Comparison of ENCODE assay signal across 8 cellular contexts in the genomic region with DNA sequence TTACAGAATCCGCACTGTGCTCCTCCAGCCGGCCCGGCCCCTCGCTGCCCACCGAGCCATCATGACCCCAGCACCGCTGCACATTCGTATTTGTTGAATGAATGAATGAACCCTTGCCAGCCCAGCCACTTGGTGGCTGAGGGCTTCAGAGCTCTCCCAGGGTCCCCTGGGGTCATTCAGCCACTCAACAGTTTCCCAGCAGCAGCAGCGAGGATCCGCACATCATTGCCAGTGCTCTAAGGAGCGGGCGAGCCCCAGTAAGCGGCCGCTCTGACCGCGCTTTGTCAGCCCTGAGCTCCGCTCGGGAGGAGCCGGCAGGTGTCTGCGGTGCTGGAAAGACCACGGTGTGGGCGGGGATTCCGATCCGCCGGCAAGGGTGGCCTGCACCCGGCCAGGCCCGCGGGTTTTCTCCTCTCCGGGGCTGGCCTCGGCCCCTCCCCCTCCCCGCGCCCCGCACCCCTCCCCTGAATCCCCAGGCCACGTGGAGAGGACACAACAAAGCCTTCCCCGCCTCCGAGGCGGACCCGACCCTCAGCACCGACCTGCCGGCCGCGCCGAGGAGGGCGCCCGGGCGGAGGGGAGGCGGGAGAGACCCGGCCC. TPM values are rescaled to one million over a fixed set of nuclear protein-coding genes. Genes with fewer than 3 reads are reported as not detected.
DNase-seq lines count a peak whose midpoint lies in the region; ATAC-seq lines count a peak whose summit lies in the region.

No MANE protein-coding gene starts in this region.

- H3K9me3 ChIP-seq in CD4-positive, CD25-positive, alpha-beta regulatory T cell (ENCODE audit: control insufficient read depth in 2 of 2, low read length in 2 of 2), result no peaks in the 10 kb centered on the region

- peaks cover 72% of the 10 kb centered on the region for H3K4me1 ChIP-seq in CD4-positive, CD25-positive, alpha-beta regulatory T cell (ENCODE audit: control insufficient read depth, insufficient read depth, low read length, poor library complexity, severe bottlenecking)

- H3K4me1 Mint-ChIP-seq in CD4-positive, CD25-positive, alpha-beta regulatory T cell, result peaks cover 14 to 84% (median 38%) of the 10 kb centered on the region in 4 donors
- H3K4me1 Mint-ChIP-seq in activated CD4-positive, alpha-beta T cell treated with anti-CD3 and anti-CD28 coated beads for 36 hours, result peaks cover 75% of the 10 kb centered on the region
- peaks cover 79% of the 10 kb centered on the region for H3K4me1 Mint-ChIP-seq in dendritic cell treated with granulocyte-macrophage colony-stimulating factor and Interleukin-4, amounts not matched to agents 40 ng/mL and 50 ng/mL, for 4 days (ENCODE audit: low read depth)
- peaks cover 48% of the 10 kb centered on the region for H3K4me1 Mint-ChIP-seq in memory B cell

- no peaks in the 10 kb centered on the region for H3K36me3 ChIP-seq in CD4-positive, CD25-positive, alpha-beta regulatory T cell (ENCODE audit: control insufficient read depth, insufficient read depth, low read length)

- peak; percentile 27 to 32 for ATAC-seq in CD4-positive, CD25-positive, alpha-beta regulatory T cell (ENCODE audit: low read depth in 2 of 2)
- peak; percentile 35 for ATAC-seq in GM21381 (IDR thresholded peaks at IDR 0.05; ENCODE audit: unreplicated experiment)
- ATAC-seq in activated CD4-positive, alpha-beta T cell treated with anti-CD3 and anti-CD28 coated beads for 36 hours, result peak; percentile 51
- ATAC-seq in memory B cell (ENCODE audit: low read depth), result peak; percentile 32

- H3K9me3 Mint-ChIP-seq in CD4-positive, CD25-positive, alpha-beta regulatory T cell, result peaks cover 0 to 3% (median 0%) of the 10 kb centered on the region in 7 donors
- no peaks in the 10 kb centered on the region for H3K9me3 Mint-ChIP-seq in activated CD4-positive, alpha-beta T cell treated with anti-CD3 and anti-CD28 coated beads for 36 hours (ENCODE audit: low read depth)
- no peaks in the 10 kb centered on the region for H3K9me3 Mint-ChIP-seq in dendritic cell treated with granulocyte-macrophage colony-stimulating factor and Interleukin-4, amounts not matched to agents 40 ng/mL and 50 ng/mL, for 4 days
- H3K9me3 Mint-ChIP-seq in memory B cell, result no peaks in the 10 kb centered on the region

- DNase-seq in CD4-positive, CD25-positive, alpha-beta regulatory T cell, result peak; percentile 35 to 63 (median 40)
- DNase-seq in NCI-H1436 (lab: John Stamatoyannopoulos, UW) (peak; percentile 74), memory B cell (ENCODE audit: low spot score in 2 of 2) (peak; percentile 45 to 58), pons (ENCODE audit: low spot score) (no peak)
- peak; percentile 81 for DNase-seq in activated CD4-positive, alpha-beta T cell treated with anti-CD3 and anti-CD28 coated beads for 36 hours
- DNase-seq in stimulated activated CD8-positive, alpha-beta memory T cell treated with anti-CD3 and anti-CD28 coated beads, Interleukin-7, amount 100 ng/mL, for 48 hours (ENCODE audit: extremely low read depth in 1 of 2, low read depth in 1 of 2), result peak; percentile 47 to 65

- CTCF ChIA-PET in activated CD4-positive, alpha-beta T cell treated with anti-CD3 and anti-CD28 coated beads for 36 hours (lab: Charles Lee), result interaction anchor here (0.7 to 1.5 kb wide), 4 partner anchors 8 to 302 kb away, joined by 3 to 5 read pairs (median 4); no protein-coding TSS in a partner anchor

- intact Hi-C loops in activated CD4-positive, alpha-beta T cell treated with anti-CD3 and anti-CD28 coated beads for 36 hours (cut with DNase I, micrococcal nuclease), result loop anchor here (2.0 to 5.0 kb wide), 3 partner anchors 616 to 689 kb away; a partner anchor contains a TSS
- intact Hi-C loops in dendritic cell treated with granulocyte-macrophage colony-stimulating factor and Interleukin-4, amounts not matched to agents 40 ng/mL and 50 ng/mL, for 4 days (cut with micrococcal nuclease), result no loop called here

- H3K27me3 ChIP-seq in CD4-positive, CD25-positive, alpha-beta regulatory T cell (ENCODE audit: control insufficient read depth, insufficient read depth, low read length), result no peaks in the 10 kb centered on the region

- H3K27ac ChIP-seq in CD4-positive, CD25-positive, alpha-beta regulatory T cell (ENCODE audit: insufficient read depth, low read length, poor library complexity, severe bottlenecking), result peak overlapping the region; percentile 61

- H3K4me3 Mint-ChIP-seq in CD4-positive, CD25-positive, alpha-beta regulatory T cell, result peak overlapping the region; percentile 89 to 93 (median 92)
- peak overlapping the region; percentile 75 for H3K4me3 Mint-ChIP-seq in activated CD4-positive, alpha-beta T cell treated with anti-CD3 and anti-CD28 coated beads for 36 hours
- H3K4me3 Mint-ChIP-seq in dendritic cell treated with granulocyte-macrophage colony-stimulating factor and Interleukin-4, amounts not matched to agents 40 ng/mL and 50 ng/mL, for 4 days, result peak overlapping the region; percentile 96
- peak overlapping the region; percentile 88 for H3K4me3 Mint-ChIP-seq in memory B cell

- H3K4me3 ChIP-seq in CD4-positive, CD25-positive, alpha-beta regulatory T cell (ENCODE audit: low read depth, low read length), result peak overlapping the region; percentile 53

- H3K27ac Mint-ChIP-seq in CD4-positive, CD25-positive, alpha-beta regulatory T cell, result peak overlapping the region; percentile 32 to 82 (median 76)
- no peak overlapping the region for H3K27ac Mint-ChIP-seq in activated CD4-positive, alpha-beta T cell treated with anti-CD3 and anti-CD28 coated beads for 36 hours
- H3K27ac Mint-ChIP-seq in dendritic cell treated with granulocyte-macrophage colony-stimulating factor and Interleukin-4, amounts not matched to agents 40 ng/mL and 50 ng/mL, for 4 days, result peak overlapping the region; percentile 100
- peak overlapping the region; percentile 91 for H3K27ac Mint-ChIP-seq in memory B cell

- POLR2A ChIA-PET in activated CD4-positive, alpha-beta T cell treated with anti-CD3 and anti-CD28 coated beads for 36 hours (lab: Charles Lee), result interaction anchor here (0.6 to 1.1 kb wide), 3 partner anchors 9 to 376 kb away, joined by 3 to 7 read pairs (median 3); a partner anchor contains a TSS

- H3K36me3 Mint-ChIP-seq in CD4-positive, CD25-positive, alpha-beta regulatory T cell, result peaks cover 8% of the 10 kb centered on the region
- peaks cover 4% of the 10 kb centered on the region for H3K36me3 Mint-ChIP-seq in activated CD4-positive, alpha-beta T cell treated with anti-CD3 and anti-CD28 coated beads for 36 hours (ENCODE audit: low read depth)
- peaks cover 54% of the 10 kb centered on the region for H3K36me3 Mint-ChIP-seq in dendritic cell treated with granulocyte-macrophage colony-stimulating factor and Interleukin-4, amounts not matched to agents 40 ng/mL and 50 ng/mL, for 4 days (ENCODE audit: low read depth)
- no peaks in the 10 kb centered on the region for H3K36me3 Mint-ChIP-seq in memory B cell

- peaks cover 4% of the 10 kb centered on the region for H3K27me3 Mint-ChIP-seq in CD4-positive, CD25-positive, alpha-beta regulatory T cell
- H3K27me3 Mint-ChIP-seq in activated CD4-positive, alpha-beta T cell treated with anti-CD3 and anti-CD28 coated beads for 36 hours, result peaks cover 2% of the 10 kb centered on the region
- no peaks in the 10 kb centered on the region for H3K27me3 Mint-ChIP-seq in dendritic cell treated with granulocyte-macrophage colony-stimulating factor and Interleukin-4, amounts not matched to agents 40 ng/mL and 50 ng/mL, for 4 days
- H3K27me3 Mint-ChIP-seq in memory B cell, result no peaks in the 10 kb centered on the region

RNA-seq across cellular contexts. Expression of a gene that starts 0.6 kb away (rescaled TPM):
- 17.6 TPM for total RNA-seq in CD4-positive, CD25-positive, alpha-beta regulatory T cell
- 10 to 100 TPM; 56.2 to 84.0 (median 71.2) TPM for polyA plus RNA-seq in CD4-positive, CD25-positive, alpha-beta regulatory T cell
- total RNA-seq in activated CD4-positive, alpha-beta T cell treated with anti-CD3 and anti-CD28 coated beads for 36 hours, result 10 to 100 TPM; 16.8 to 27.1 TPM
